In genomic region chr7:148921189-148921588, GRCh38 we compare ENCODE assay signal across 17 cellular contexts. TPM values are rescaled to one million over a fixed set of nuclear protein-coding genes. Genes with fewer than 3 reads are reported as not detected.
DNase-seq lines count a peak whose midpoint lies in the region; ATAC-seq, FAIRE-seq and TF ChIP-seq lines count a peak whose summit lies in the region.
"Had no signal": no experiment of that assay in that cellular context is flagged by ENCODE, and none has a peak within 500 bp of the region (broad histone marks: within the 10 kb centered on the region; RNA-seq: fewer than 3 reads in every experiment).

No MANE protein-coding gene starts in this region.

- H2BK12ac ChIP-seq in H1 (ENCODE audit: low read depth, low read length), result no peak overlapping the region

- H2AFZ ChIP-seq in H1 (ENCODE audit: low read length) (no peak overlapping the region), HepG2 (ENCODE audit: low read length) (no peak overlapping the region)

- H3K36me3 ChIP-seq in Panc1 (ENCODE audit: control insufficient read depth, insufficient read depth, low read length), result no peaks in the 10 kb centered on the region
- H3K36me3 ChIP-seq in H1 (ENCODE audit: control insufficient read depth in 2 of 4, insufficient read depth in 4 of 4, low read length in 3 of 4), result no peaks in the 10 kb centered on the region
- no peaks in the 10 kb centered on the region for H3K36me3 ChIP-seq in HepG2 (replicated peaks in 1 of 2; ENCODE audit: control insufficient read depth in 1 of 2, insufficient read depth in 2 of 2, low read length in 2 of 2)

- H3K9ac ChIP-seq in H1 (replicated peaks in 1 of 4; ENCODE audit: extremely low read depth in 1 of 4, low read depth in 3 of 4, low read length in 3 of 4) (no peak overlapping the region), HepG2 (ENCODE audit: insufficient read depth, low read depth, low read length) (no peak overlapping the region)

- no peak overlapping the region for H3K4ac ChIP-seq in H1 (replicated peaks; ENCODE audit: insufficient read length, low read depth, low read length)

- H3K79me2 ChIP-seq in H1 (ENCODE audit: control insufficient read depth in 1 of 2, insufficient read depth in 2 of 2, low read length in 2 of 2) (no peaks in the 10 kb centered on the region), HepG2 (ENCODE audit: insufficient read depth, low read length) (no peaks in the 10 kb centered on the region)

- H4K20me1 ChIP-seq in H1 (replicated peaks in 1 of 2; ENCODE audit: control insufficient read depth in 1 of 2, insufficient read depth in 2 of 2, low read length in 2 of 2), result peaks cover 0 to 1% of the 10 kb centered on the region in 2 experiments
- H4K20me1 ChIP-seq in HepG2 (ENCODE audit: insufficient read depth, low read length), result no peaks in the 10 kb centered on the region

- peak; percentile 34; the same call in 1 of the 2 replicates for ATAC-seq in Panc1
- ATAC-seq in HepG2, result no peak; the same call in 2 of the 3 replicates
- ATAC-seq in left colon, result no peak
- ATAC-seq: esophagus mucosa had no signal

- no peaks in the 10 kb centered on the region for H3K27me3 ChIP-seq in Panc1 (ENCODE audit: control insufficient read depth, insufficient read depth, low read length)
- no peaks in the 10 kb centered on the region for H3K27me3 ChIP-seq in H1 (replicated peaks in 1 of 4; ENCODE audit: control insufficient read depth in 3 of 4, extremely low read depth in 1 of 4, insufficient read depth in 3 of 4, low read length in 3 of 4)
- no peaks in the 10 kb centered on the region for H3K27me3 ChIP-seq in dorsolateral prefrontal cortex
- peaks cover 0 to 13% of the 10 kb centered on the region in 2 experiments; a peak in 1 of 5 replicates for H3K27me3 ChIP-seq in HepG2 (ENCODE audit: control insufficient read depth in 1 of 2, insufficient read depth in 2 of 2, low read length in 2 of 2)

- no peak overlapping the region for H2BK5ac ChIP-seq in H1 (ENCODE audit: low read depth, low read length)

- H3K14ac ChIP-seq in H1 (ENCODE audit: insufficient read length), result no peak overlapping the region

- TF ChIP-seq POLR2A in H1 (IDR thresholded peaks at IDR 0.05; ENCODE audit: control extremely low read depth in 1 of 2, low read depth in 2 of 2, low read length in 2 of 2) (no peak), HepG2 (IDR thresholded peaks at IDR 0.05; ENCODE audit: insufficient read depth in 1 of 2, low read depth in 2 of 2, low read length in 2 of 2) (no peak)

- peak overlapping the region; percentile 25 for H3K27ac Mint-ChIP-seq in activated naive CD4-positive, alpha-beta T cell treated with anti-CD3 and anti-CD28 coated beads, Interleukin-2, amount 50 U/mL, for 24 hours
- H3K27ac Mint-ChIP-seq in activated naive CD4-positive, alpha-beta T cell treated with anti-CD3 and anti-CD28 coated beads, Interleukin-2, amount 10 ng/mL, durations not matched to agents 7 days and 5 days, result no peak overlapping the region

- BruUV-seq in Panc1 (replicated peaks; lab: Mats Ljungman, UMichigan) (no TSS peak), HepG2 (replicated peaks; lab: Mats Ljungman, UMichigan) (no TSS peak)

- no peak overlapping the region for H4K5ac ChIP-seq in H1 (ENCODE audit: insufficient read length, low read depth, low read length)

- no peak overlapping the region for H3K18ac ChIP-seq in H1 (ENCODE audit: extremely low read depth, low read length)

- no peak overlapping the region for H2BK20ac ChIP-seq in H1 (ENCODE audit: low read length)

- H3K4me3 Mint-ChIP-seq in activated naive CD4-positive, alpha-beta T cell treated with anti-CD3 and anti-CD28 coated beads, Interleukin-2, amount 50 U/mL, for 24 hours, result peak overlapping the region; percentile 23
- H3K4me3 Mint-ChIP-seq in activated naive CD4-positive, alpha-beta T cell treated with anti-CD3 and anti-CD28 coated beads, Interleukin-2, amount 10 ng/mL, durations not matched to agents 7 days and 5 days, result no peak overlapping the region

- in situ Hi-C loops in Panc1 (cut with HindIII; ENCODE audit: low pct_unique_long_range_greater_than_20kb, low sequenced_read_pairs), result no loop called here
- in situ Hi-C loops in HepG2 (cut with HindIII; ENCODE audit: extremely low pct_ligation_motif_present, low pct_unique_long_range_greater_than_20kb), result no loop called here

- no peaks in the 10 kb centered on the region for H3K9me3 ChIP-seq in Panc1 (ENCODE audit: control insufficient read depth, insufficient read depth, low read depth, low read length)
- H3K9me3 ChIP-seq in H1 (ENCODE audit: insufficient read depth in 2 of 2, low read depth in 1 of 2, low read length in 1 of 2), result no peaks in the 10 kb centered on the region
- no peaks in the 10 kb centered on the region for H3K9me3 ChIP-seq in HepG2 (ENCODE audit: low read length)

- POLR2A ChIA-PET in Panc1 (lab: Charles Lee) (interaction anchor here (1.1 kb wide), 1 partner anchor 36 kb away, joined by 3 read pairs; no protein-coding TSS in a partner anchor), H1 (lab: Charles Lee; ENCODE audit: partially characterized antibody) (no interaction called here), HepG2 (lab: Yijun Ruan, JAX) (no interaction called here)

- H3K23me2 ChIP-seq in H1 (ENCODE audit: low read depth, low read length), result peaks cover 2% of the 10 kb centered on the region; the same call in 1 of the 2 replicates

- H4K91ac ChIP-seq in H1 (replicated peaks; ENCODE audit: insufficient read length, low read length), result no peak overlapping the region

- no peaks in the 10 kb centered on the region for H3K36me3 Mint-ChIP-seq in activated naive CD4-positive, alpha-beta T cell treated with anti-CD3 and anti-CD28 coated beads, Interleukin-2, amount 50 U/mL, for 24 hours
- peaks cover 2% of the 10 kb centered on the region for H3K36me3 Mint-ChIP-seq in activated naive CD4-positive, alpha-beta T cell treated with anti-CD3 and anti-CD28 coated beads, Interleukin-2, amount 10 ng/mL, durations not matched to agents 7 days and 5 days

- no peak overlapping the region for H2BK15ac ChIP-seq in H1 (ENCODE audit: low read length)

- no peaks in the 10 kb centered on the region for H3K9me3 Mint-ChIP-seq in activated naive CD4-positive, alpha-beta T cell treated with anti-CD3 and anti-CD28 coated beads, Interleukin-2, amount 50 U/mL, for 24 hours
- H3K9me3 Mint-ChIP-seq in activated naive CD4-positive, alpha-beta T cell treated with anti-CD3 and anti-CD28 coated beads, Interleukin-2, amount 10 ng/mL, durations not matched to agents 7 days and 5 days, result no peaks in the 10 kb centered on the region

- TF ChIP-seq EP300 in H1 (IDR thresholded peaks at IDR 0.05; ENCODE audit: borderline replicate concordance in 1 of 2, low read depth in 2 of 2, low read length in 2 of 2) (no peak), HepG2 (IDR thresholded peaks at IDR 0.05; ENCODE audit: low read depth in 2 of 2, low read length in 2 of 2) (no peak), HepG2 (CRISPR knock-in tag; IDR thresholded peaks at IDR 0.05; ENCODE audit: borderline replicate concordance) (no peak)

- H4K8ac ChIP-seq in H1 (ENCODE audit: extremely low read depth, insufficient read depth, low read length), result no peak overlapping the region

- CTCF ChIA-PET in activated naive CD4-positive, alpha-beta T cell treated with anti-CD3 and anti-CD28 coated beads, Interleukin-2, amount 10 ng/mL, durations not matched to agents 7 days and 5 days (lab: Charles Lee), result no interaction called here
- CTCF ChIA-PET in Panc1 (lab: Charles Lee) (no interaction called here), H1 (lab: Charles Lee; ENCODE audit: partially characterized antibody) (interaction anchor here (1.4 to 2.1 kb wide), 3 partner anchors 12 to 87 kb away, joined by 3 to 4 read pairs (median 3); no protein-coding TSS in a partner anchor), HepG2 (lab: Yijun Ruan, JAX; ENCODE audit: low intra/inter-chr PET ratio, low total read pairs) (no interaction called here)

- TF ChIP-seq CTCF in Panc1 (IDR thresholded peaks at IDR 0.05), result no peak
- no peak for TF ChIP-seq CTCF in H1 (IDR thresholded peaks at IDR 0.05; ENCODE audit: control extremely low read depth in 1 of 3, insufficient read depth in 1 of 3, low read depth in 1 of 3, low read length in 3 of 3)
- TF ChIP-seq CTCF in dorsolateral prefrontal cortex (IDR thresholded peaks at IDR 0.05 in 54 of 56, conservative IDR thresholded peaks at IDR 0.05 in 2 of 56; ENCODE audit: low read depth in 1 of 56, partially characterized antibody in 56 of 56), result no peak
- no peak for TF ChIP-seq CTCF in HepG2 (CRISPR knock-in tag; IDR thresholded peaks at IDR 0.05)

- H3K27me3 Mint-ChIP-seq in activated naive CD4-positive, alpha-beta T cell treated with anti-CD3 and anti-CD28 coated beads, Interleukin-2, amount 50 U/mL, for 24 hours, result no peaks in the 10 kb centered on the region
- H3K27me3 Mint-ChIP-seq in activated naive CD4-positive, alpha-beta T cell treated with anti-CD3 and anti-CD28 coated beads, Interleukin-2, amount 10 ng/mL, durations not matched to agents 7 days and 5 days, result no peaks in the 10 kb centered on the region

- FAIRE-seq in H1 (lab: Jason Lieb, UNC), result no peak
- FAIRE-seq in HepG2 (lab: Jason Lieb, UNC), result no peak

- DNase-seq in activated naive CD4-positive, alpha-beta T cell treated with anti-CD3 and anti-CD28 coated beads, Interleukin-2, amount 10 ng/mL, durations not matched to agents 7 days and 5 days, result no peak
- DNase-seq in Panc1 (ENCODE audit: low read depth, low spot score) (no peak), H1 (ENCODE audit: low read depth in 1 of 2, low spot score in 2 of 2) (no peak), dorsolateral prefrontal cortex (no peak), HepG2 (ENCODE audit: low spot score) (no peak), left colon (no peak), T-helper 1 cell (no peak)
- DNase-seq: activated CD4-positive, CD25-positive, alpha-beta regulatory T cell; Calu3; NCI-H1417; NCI-H524 treated with DMSO at 0.1 percent for 48 hours; retina; SHP77; stimulated activated CD4-positive, alpha-beta T cell treated with anti-CD3 and anti-CD28 coated beads, Interleukin-15, amount 100 ng/mL, for 24 hours; stimulated activated naive CD4-positive, alpha-beta T cell treated with Interleukin-2 at 50 U/mL for 16 hours had no signal

- intact Hi-C loops in Panc1 (cut with micrococcal nuclease; ENCODE audit: unreplicated experiment) (no loop called here), dorsolateral prefrontal cortex (cut with DNase I) (no loop called here), HepG2 (cut with micrococcal nuclease; ENCODE audit: unreplicated experiment) (no loop called here), left colon (cut with DNase I, micrococcal nuclease) (no loop called here)

- peak overlapping the region; percentile 90; the same call in 1 of the 2 replicates for H2AK5ac ChIP-seq in H1 (ENCODE audit: low read depth, low read length)

- H3K4me2 ChIP-seq in H1 (ENCODE audit: insufficient read depth in 1 of 2, low read depth in 2 of 2, low read length in 2 of 2) (no peak overlapping the region), HepG2 (ENCODE audit: low read depth, low read length) (no peak overlapping the region)

- no peak overlapping the region for H2BK120ac ChIP-seq in H1 (replicated peaks; ENCODE audit: low read depth, low read length)

- H3K27ac ChIP-seq in Panc1 (ENCODE audit: low read length) (no peak overlapping the region), H1 (ENCODE audit: low read depth, low read length) (no peak overlapping the region), dorsolateral prefrontal cortex (no peak overlapping the region), HepG2 (ENCODE audit: extremely low read length, insufficient read depth, low read length) (no peak overlapping the region)

- H3K4me3 ChIP-seq in Panc1 (ENCODE audit: low read depth in 2 of 2, low read length in 2 of 2) (no peak overlapping the region), H1 (ENCODE audit: extremely low read depth in 1 of 4, insufficient read depth in 2 of 4, low read depth in 3 of 4, low read length in 4 of 4) (no peak overlapping the region), dorsolateral prefrontal cortex (no peak overlapping the region), HepG2 (replicated peaks in 1 of 3; ENCODE audit: insufficient read depth in 1 of 3, low read depth in 2 of 3, low read length in 3 of 3) (no peak overlapping the region)

- H3K56ac ChIP-seq in H1 (replicated peaks; ENCODE audit: insufficient read length, low read depth, low read length), result no peak overlapping the region

- no peak overlapping the region for H3K23ac ChIP-seq in H1 (ENCODE audit: insufficient read length)

- 80% methylated on average over 5 of the region's 5 CpGs; no CpG with 5 or more reads in 1 of the 2 experiments for WGBS in H1 (ENCODE audit: extremely low coverage in 1 of 2, insufficient coverage in 1 of 2, insufficient read length in 1 of 2, insufficient replicate concordance in 2 of 2, low coverage in 1 of 2, low lambda C conversion rate in 2 of 2, missing lambda C conversion rate in 1 of 2), 2 experiments
- WGBS in HepG2 (ENCODE audit: low lambda C conversion rate), result 60% methylated on average over 4 of the region's 5 CpGs

- H3K4me1 Mint-ChIP-seq in activated naive CD4-positive, alpha-beta T cell treated with anti-CD3 and anti-CD28 coated beads, Interleukin-2, amount 50 U/mL, for 24 hours, result peaks cover 51% of the 10 kb centered on the region
- H3K4me1 Mint-ChIP-seq in activated naive CD4-positive, alpha-beta T cell treated with anti-CD3 and anti-CD28 coated beads, Interleukin-2, amount 10 ng/mL, durations not matched to agents 7 days and 5 days, result peaks cover 55% of the 10 kb centered on the region

- TF ChIP-seq RAD21 in H1 (IDR thresholded peaks at IDR 0.05 in 1 of 2, conservative IDR thresholded peaks at IDR 0.05 in 1 of 2; ENCODE audit: low read depth in 2 of 2, low read length in 2 of 2), result no peak
- no peak for TF ChIP-seq RAD21 in HepG2 (CRISPR knock-in tag; IDR thresholded peaks at IDR 0.05)

- no peaks in the 10 kb centered on the region for H3K79me1 ChIP-seq in H1 (ENCODE audit: low read depth, low read length)

- no peaks in the 10 kb centered on the region for H3K4me1 ChIP-seq in Panc1 (ENCODE audit: control insufficient read depth, insufficient read depth, low read length)
- peaks cover 0 to 2% (median 0%) of the 10 kb centered on the region in 4 experiments; a peak in 1 of 7 replicates for H3K4me1 ChIP-seq in H1 (replicated peaks in 1 of 4; ENCODE audit: control insufficient read depth in 3 of 4, insufficient read depth in 4 of 4, low read length in 3 of 4)
- no peaks in the 10 kb centered on the region for H3K4me1 ChIP-seq in HepG2 (ENCODE audit: insufficient read depth, low read length)

RNA-seq across cellular contexts. Expression of gene EZH2, which starts 37.1 kb away (rescaled TPM):
- total RNA-seq in Panc1 (2021; ENCODE audit: unreplicated experiment) (38.3 TPM), dorsolateral prefrontal cortex (1 to 10 TPM in 119 of 120 experiments, under 1 TPM in 1; 0.97 to 6.7 (median 2.9) TPM), HepG2 (2016; rRNA removed; fragmentation: Illumina TruSeq; extraction: Trizol) (30.4 and 34.3 TPM in 2 replicates), left colon (10 to 100 TPM in 1 of 2 donors, 1 to 10 TPM in 1; 9.3 to 13.4 TPM)
- polyA plus RNA-seq in Panc1 (2012; ENCODE audit: insufficient read length), result 14.6 TPM
- total RNA-seq in H1 (2021; fragmentation: NEBNext Ultra II Directional; extraction: Animal tissue kit (Norgen Biotek cat#: 25700)), result 46.6 and 49.0 TPM in 2 replicates
- polyA plus RNA-seq in H1 (2011; rRNA removed) (15.5 and 28.9 TPM in 2 replicates), HepG2 (2011; rRNA removed) (18.2 and 26.0 TPM in 2 replicates)
- 33.2 TPM for polyA plus RNA-seq in H1 (2011; cell fraction: cytosol; rRNA removed)
- 39.7 TPM for polyA plus RNA-seq in H1 (2011; cell fraction: nucleus; rRNA removed)
- polyA plus RNA-seq in H1 (2012, experiment 1 of 2), result 37.0 to 56.8 TPM (median 42.7 TPM) in 4 replicates
- 6.6 TPM for polyA plus RNA-seq in H1 (2012, experiment 2 of 2)
- polyA plus RNA-seq in H1 (2013, experiment 1 of 2), result 41.2 TPM
- polyA plus RNA-seq in H1 (2013, experiment 2 of 2), result 36.4 TPM
- 18.2 and 30.1 TPM in 2 replicates for polyA minus RNA-seq in H1 (2011; rRNA and poly(A)+ RNA removed)
- polyA minus RNA-seq in H1 (2011; cell fraction: cytosol; rRNA and poly(A)+ RNA removed), result 22.4 TPM
- polyA minus RNA-seq in H1 (2011; cell fraction: nucleus; rRNA and poly(A)+ RNA removed), result 34.6 TPM
- 13.9 and 14.3 TPM in 2 replicates for total RNA-seq in HepG2 (2016; cell fraction: cytosol; rRNA removed; fragmentation: Illumina TruSeq; extraction: Trizol; ENCODE audit: low read depth)
- total RNA-seq in HepG2 (2016; cell fraction: insoluble cytoplasmic fraction; rRNA removed; fragmentation: Illumina TruSeq; extraction: Trizol), result 29.1 and 32.6 TPM in 2 replicates
- 15.3 and 18.4 TPM in 2 replicates for total RNA-seq in HepG2 (2016; cell fraction: membrane; rRNA removed; fragmentation: Illumina TruSeq; extraction: Trizol)
- total RNA-seq in HepG2 (2016; cell fraction: nucleus; rRNA removed; fragmentation: Illumina TruSeq; extraction: Trizol), result 42.5 and 46.2 TPM in 2 replicates
- 8.4 and 9.7 TPM in 2 replicates for polyA plus RNA-seq in HepG2 (2011; cell fraction: cytosol; rRNA removed)
- 45.8 and 55.1 TPM in 2 replicates for polyA plus RNA-seq in HepG2 (2011; cell fraction: nucleus; rRNA removed)
- 13.6 and 17.0 TPM in 2 replicates for polyA plus RNA-seq in HepG2 (2012)
- polyA plus RNA-seq in HepG2 (2016; cell fraction: cytosol; fragmentation: Illumina TruSeq; extraction: Trizol; ENCODE audit: low read depth), result 5.1 and 5.3 TPM in 2 replicates
- polyA plus RNA-seq in HepG2 (2016; cell fraction: insoluble cytoplasmic fraction; fragmentation: Illumina TruSeq; extraction: Trizol; ENCODE audit: low read depth), result 36.1 and 37.6 TPM in 2 replicates
- polyA plus RNA-seq in HepG2 (2016; cell fraction: membrane; fragmentation: Illumina TruSeq; extraction: Trizol; ENCODE audit: low read depth), result 9.1 and 10.1 TPM in 2 replicates
- 84.1 and 90.6 TPM in 2 replicates for polyA plus RNA-seq in HepG2 (2016; cell fraction: nucleus; fragmentation: Illumina TruSeq; extraction: Trizol; ENCODE audit: insufficient read depth, low read depth)
- polyA minus RNA-seq in HepG2 (2011; rRNA and poly(A)+ RNA removed; ENCODE audit: low replicate concordance), result 7.3 and 35.4 TPM in 2 replicates
- 6.2 and 7.2 TPM in 2 replicates for polyA minus RNA-seq in HepG2 (2011; cell fraction: cytosol; rRNA and poly(A)+ RNA removed)
- 42.3 and 48.2 TPM in 2 replicates for polyA minus RNA-seq in HepG2 (2011; cell fraction: nucleus; rRNA and poly(A)+ RNA removed)
